ENCODE assay signal across 17 cellular contexts in the genomic region with DNA sequence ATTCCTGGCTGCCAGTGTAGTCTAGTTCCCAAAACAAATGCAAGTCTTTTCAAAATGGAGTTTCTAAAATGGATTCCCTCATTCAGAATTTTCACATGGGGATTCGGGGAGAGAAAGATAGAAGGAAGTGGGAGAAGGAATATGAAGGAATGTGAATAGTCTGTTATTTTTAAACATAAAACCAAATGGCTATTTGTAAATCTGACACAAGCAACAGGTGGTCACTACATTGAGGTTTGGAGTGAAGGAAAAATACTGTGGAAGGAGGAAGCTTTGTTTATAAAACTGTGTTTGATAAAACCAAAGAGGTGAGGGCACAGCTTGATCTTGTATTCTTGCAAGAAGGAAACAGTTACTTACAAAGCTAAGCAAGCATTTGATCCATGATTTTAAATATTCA.
A peak's percentile ranks its signal among the peaks of the same experiment; 100 is the strongest.
DNase-seq lines count a peak whose midpoint lies in the region; ATAC-seq and TF ChIP-seq lines count a peak whose summit lies in the region.
"Had no signal": no experiment of that assay in that cellular context is flagged by ENCODE, and none has a peak within 500 bp of the region (broad histone marks: within the 10 kb centered on the region; RNA-seq: fewer than 3 reads in every experiment).

No MANE protein-coding gene starts in this region.

- intact Hi-C loops in activated CD4-positive, alpha-beta memory T cell treated with anti-CD3 and anti-CD28 coated beads for 36 hours (cut with micrococcal nuclease) = no loop called here

- no peaks in the 10 kb centered on the region for H3K27me3 Mint-ChIP-seq in nephron (ENCODE audit: low read depth)
- peaks cover 5% of the 10 kb centered on the region for H3K27me3 Mint-ChIP-seq in activated CD4-positive, alpha-beta memory T cell treated with anti-CD3 and anti-CD28 coated beads for 36 hours
- H3K27me3 Mint-ChIP-seq: B cell had no signal

- no peak overlapping the region for H3K27ac ChIP-seq in HEK293 (ENCODE audit: extremely low read depth, low read depth, low read length)
- H3K27ac ChIP-seq: 22Rv1, BLaER1, C4-2B had no signal

- POLR2A ChIA-PET in HEK293 (lab: Yijun Ruan, JAX) = no interaction called here
- POLR2A ChIA-PET in activated CD4-positive, alpha-beta memory T cell treated with anti-CD3 and anti-CD28 coated beads for 36 hours (lab: Charles Lee) = no interaction called here

- H3K36me3 ChIP-seq in HEK293 (ENCODE audit: control insufficient read depth in 2 of 2, insufficient read depth in 1 of 2, low read length in 2 of 2) = no peaks in the 10 kb centered on the region
- H3K36me3 ChIP-seq: BLaER1, HAP-1 had no signal

- H3K4me1 Mint-ChIP-seq in nephron = peaks cover 26% of the 10 kb centered on the region
- H3K4me1 Mint-ChIP-seq in activated CD4-positive, alpha-beta memory T cell treated with anti-CD3 and anti-CD28 coated beads for 36 hours (ENCODE audit: low read depth) = no peaks in the 10 kb centered on the region
- H3K4me1 Mint-ChIP-seq: B cell; CD4-positive, CD25-positive, alpha-beta regulatory T cell had no signal

- peak overlapping the region; percentile 51 to 85 (median 64) for H3K27ac Mint-ChIP-seq in nephron
- H3K27ac Mint-ChIP-seq in activated CD4-positive, alpha-beta memory T cell treated with anti-CD3 and anti-CD28 coated beads for 36 hours = no peak overlapping the region
- H3K27ac Mint-ChIP-seq: B cell; CD4-positive, CD25-positive, alpha-beta regulatory T cell; CD8-positive, alpha-beta T cell had no signal

- H3K4me3 Mint-ChIP-seq in nephron = peak overlapping the region in 1 of 3 experiments; percentile 9
- no peak overlapping the region for H3K4me3 Mint-ChIP-seq in activated CD4-positive, alpha-beta memory T cell treated with anti-CD3 and anti-CD28 coated beads for 36 hours
- H3K4me3 Mint-ChIP-seq: B cell; CD4-positive, CD25-positive, alpha-beta regulatory T cell; CD8-positive, alpha-beta T cell had no signal

- H3K9me3 Mint-ChIP-seq in nephron = no peaks in the 10 kb centered on the region
- H3K9me3 Mint-ChIP-seq in activated CD4-positive, alpha-beta memory T cell treated with anti-CD3 and anti-CD28 coated beads for 36 hours = no peaks in the 10 kb centered on the region
- H3K9me3 Mint-ChIP-seq: CD8-positive, alpha-beta T cell had no signal

- no peaks in the 10 kb centered on the region for H3K4me1 ChIP-seq in HEK293 (ENCODE audit: control insufficient read depth, insufficient read depth, low read length)
- H3K4me1 ChIP-seq: BLaER1, Caco-2, HAP-1 had no signal

- TF ChIP-seq CTCF in HEK293 (tag by site-specific recombination; IDR thresholded peaks at IDR 0.05) (no peak), nephron (IDR thresholded peaks at IDR 0.05; ENCODE audit: unreplicated experiment in 3 of 3) (no peak)

- no peaks in the 10 kb centered on the region for H3K9me3 ChIP-seq in HEK293 (ENCODE audit: control insufficient read depth, insufficient read depth, low read depth, low read length)
- H3K9me3 ChIP-seq: BLaER1, Caco-2, HAP-1 had no signal

- peak; percentile 21 for DNase-seq in brain pericyte (ENCODE audit: low read depth, low spot score)
- DNase-seq in activated CD4-positive, alpha-beta memory T cell treated with anti-CD3 and anti-CD28 coated beads for 36 hours = no peak
- no peak for DNase-seq in NCI-H1048 (lab: John Stamatoyannopoulos, UW)
- DNase-seq: Caco-2; CD4-positive, CD25-positive, alpha-beta regulatory T cell; CD8-positive, alpha-beta T cell; DMS153; DND-41; GOT3 had no signal

- peaks cover 3% of the 10 kb centered on the region for H3K36me3 Mint-ChIP-seq in nephron (ENCODE audit: low read depth)
- H3K36me3 Mint-ChIP-seq in activated CD4-positive, alpha-beta memory T cell treated with anti-CD3 and anti-CD28 coated beads for 36 hours = no peaks in the 10 kb centered on the region
- H3K36me3 Mint-ChIP-seq: CD4-positive, CD25-positive, alpha-beta regulatory T cell; CD8-positive, alpha-beta T cell had no signal

- no peak for ATAC-seq in HG02840 (IDR thresholded peaks at IDR 0.05; ENCODE audit: low FRiP score, unreplicated experiment)
- ATAC-seq: CD8-positive, alpha-beta T cell had no signal

- CTCF ChIA-PET in HEK293 (lab: Yijun Ruan, JAX) = no interaction called here
- CTCF ChIA-PET in activated CD4-positive, alpha-beta memory T cell treated with anti-CD3 and anti-CD28 coated beads for 36 hours (lab: Charles Lee) = no interaction called here

- no peak overlapping the region for H3K4me3 ChIP-seq in HEK293 (ENCODE audit: low read depth, low read length)
- H3K4me3 ChIP-seq: BLaER1, HAP-1 had no signal

TF ChIP-seq in HEK293, 187 proteins besides CTCF, POLR2A, EP300 and RAD21:
- TF ChIP-seq ZNF37A (tag by site-specific recombination; IDR thresholded peaks at IDR 0.05) = no peak
- no peak for TF ChIP-seq ZNF391 (tag by site-specific recombination; IDR thresholded peaks at IDR 0.05; ENCODE audit: borderline replicate concordance, low read depth)
- no peak for TF ChIP-seq SETDB1 (IDR thresholded peaks at IDR 0.05; ENCODE audit: insufficient read length, low read length)
- peak; percentile 67 for TF ChIP-seq SCRT2 (tag by site-specific recombination; IDR thresholded peaks at IDR 0.05)
- no peak for TF ChIP-seq ZNF114 (tag by site-specific recombination; IDR thresholded peaks at IDR 0.05)
- no peak for TF ChIP-seq ZNF629 (tag by site-specific recombination; IDR thresholded peaks at IDR 0.05)
- peak; percentile 15; the same call in 1 of the 2 replicates for TF ChIP-seq SCRT1 (tag by site-specific recombination; IDR thresholded peaks at IDR 0.05; ENCODE audit: borderline replicate concordance)
